9 cellular contexts compared by ENCODE assay signal in the genomic region with DNA sequence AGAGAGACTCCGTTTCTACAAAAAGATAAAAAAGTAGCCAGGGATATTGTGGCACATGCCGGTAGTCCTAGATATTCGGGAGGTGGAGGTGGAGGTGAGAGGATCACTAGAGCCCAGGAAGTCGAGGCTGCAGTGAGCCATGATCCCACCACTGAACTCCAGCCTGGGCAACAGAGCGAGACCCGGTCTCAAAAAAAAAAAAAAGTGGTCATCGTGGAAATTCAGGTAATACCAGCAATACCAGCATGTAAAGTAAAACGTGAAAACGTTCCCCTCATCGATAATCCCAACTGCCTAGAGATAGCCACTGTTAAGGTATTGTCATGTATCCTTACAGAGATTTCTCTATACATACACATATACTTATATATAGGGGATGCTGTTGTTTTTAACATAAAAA. TPM values are rescaled to one million over a fixed set of nuclear protein-coding genes. Genes with fewer than 3 reads are reported as not detected.
DNase-seq lines count a peak whose midpoint lies in the region; ATAC-seq and TF ChIP-seq lines count a peak whose summit lies in the region.
"Had no signal": no experiment of that assay in that cellular context is flagged by ENCODE, and none has a peak within 500 bp of the region (broad histone marks: within the 10 kb centered on the region; RNA-seq: fewer than 3 reads in every experiment).

No MANE protein-coding gene starts in this region.

- no peak overlapping the region for H3K27ac ChIP-seq in RWPE2 (ENCODE audit: poor library complexity, severe bottlenecking)
- H3K27ac ChIP-seq in aorta (ENCODE audit: low read depth in 1 of 2, low read length in 2 of 2), result no peak overlapping the region

- H3K4me1 Mint-ChIP-seq in activated CD4-positive, alpha-beta T cell treated with anti-CD3 and anti-CD28 coated beads, Interleukin-2, amount 10 ng/mL, durations not matched to agents 7 days and 5 days, result peaks cover 22% of the 10 kb centered on the region

- peaks cover 4% of the 10 kb centered on the region; the same call in 1 of the 2 replicates for H3K36me3 ChIP-seq in RWPE2 (ENCODE audit: low read depth)
- H3K36me3 ChIP-seq in skeletal muscle satellite cell (ENCODE audit: insufficient read depth, low read length), result no peaks in the 10 kb centered on the region
- no peaks in the 10 kb centered on the region for H3K36me3 ChIP-seq in aorta (ENCODE audit: control insufficient read depth in 1 of 2, insufficient read depth in 2 of 2, low read length in 1 of 2)

- intact Hi-C loops in aorta (cut with DNase I), result no loop called here

- ATAC-seq in RWPE2 (ENCODE audit: low read depth), result no peak
- ATAC-seq in aorta (ENCODE audit: low FRiP score), result no peak

- no peaks in the 10 kb centered on the region for H3K9me3 ChIP-seq in RWPE2 (ENCODE audit: severe bottlenecking)
- no peaks in the 10 kb centered on the region for H3K9me3 ChIP-seq in skeletal muscle satellite cell (replicated peaks; ENCODE audit: low read length)
- no peaks in the 10 kb centered on the region for H3K9me3 ChIP-seq in aorta (ENCODE audit: control insufficient read depth, low read length)

- peak overlapping the region; percentile 71 for H3K27ac Mint-ChIP-seq in activated CD4-positive, alpha-beta T cell treated with anti-CD3 and anti-CD28 coated beads, Interleukin-2, amount 10 ng/mL, durations not matched to agents 7 days and 5 days

- no peaks in the 10 kb centered on the region for H3K27me3 ChIP-seq in RWPE2 (ENCODE audit: insufficient read depth, poor library complexity, severe bottlenecking)
- no peaks in the 10 kb centered on the region for H3K27me3 ChIP-seq in skeletal muscle satellite cell (ENCODE audit: control insufficient read depth, insufficient read depth, low read length)
- no peaks in the 10 kb centered on the region for H3K27me3 ChIP-seq in aorta (ENCODE audit: control insufficient read depth in 1 of 2, insufficient read depth in 2 of 2, low read length in 1 of 2)

- H3K9ac ChIP-seq in skeletal muscle satellite cell (ENCODE audit: low read depth, low read length), result peak overlapping the region; percentile 91

- H3K4me1 ChIP-seq in RWPE2 (ENCODE audit: insufficient read depth, poor library complexity, severe bottlenecking), result peaks cover 2% of the 10 kb centered on the region
- peaks cover 3% of the 10 kb centered on the region for H3K4me1 ChIP-seq in skeletal muscle satellite cell (ENCODE audit: control insufficient read depth, insufficient read depth, low read length)
- no peaks in the 10 kb centered on the region for H3K4me1 ChIP-seq in aorta (ENCODE audit: control insufficient read depth in 1 of 2, insufficient read depth in 2 of 2, low read length in 2 of 2)

- H3K4me3 ChIP-seq in RWPE2 (ENCODE audit: severe bottlenecking) (peak overlapping the region; percentile 55), fibroblast of pulmonary artery (replicated peaks; ENCODE audit: low read depth, low read length) (peak overlapping the region; percentile 88), skeletal muscle satellite cell (ENCODE audit: low read length) (peak overlapping the region; percentile 92), aorta (ENCODE audit: low read length in 2 of 2) (no peak overlapping the region)

- H3K4me2 ChIP-seq in skeletal muscle satellite cell (ENCODE audit: low read length), result peak overlapping the region; percentile 76

- H3K36me3 Mint-ChIP-seq in activated CD4-positive, alpha-beta T cell treated with anti-CD3 and anti-CD28 coated beads, Interleukin-2, amount 10 ng/mL, durations not matched to agents 7 days and 5 days (ENCODE audit: low read depth), result peaks cover 14% of the 10 kb centered on the region

- no peaks in the 10 kb centered on the region for H3K27me3 Mint-ChIP-seq in activated CD4-positive, alpha-beta T cell treated with anti-CD3 and anti-CD28 coated beads, Interleukin-2, amount 10 ng/mL, durations not matched to agents 7 days and 5 days

- CTCF ChIA-PET in activated CD4-positive, alpha-beta T cell treated with anti-CD3 and anti-CD28 coated beads, Interleukin-2, amount 10 ng/mL, durations not matched to agents 7 days and 5 days (lab: Charles Lee), result interaction anchor here (0.6 to 0.8 kb wide), 3 partner anchors 9 to 131 kb away, joined by 3 to 4 read pairs (median 4); no protein-coding TSS in a partner anchor

- WGBS in aorta, 2 donors, result 73 to 76% methylated on average over 10 of the region's 10 CpGs

- TF ChIP-seq CTCF in RWPE2 (IDR thresholded peaks at IDR 0.05; ENCODE audit: poor library complexity, severe bottlenecking), result no peak
- TF ChIP-seq CTCF in fibroblast of pulmonary artery (IDR thresholded peaks at IDR 0.05; ENCODE audit: low read length, missing control alignments), result no peak

- H3K4me3 Mint-ChIP-seq in activated CD4-positive, alpha-beta T cell treated with anti-CD3 and anti-CD28 coated beads, Interleukin-2, amount 10 ng/mL, durations not matched to agents 7 days and 5 days, result peak overlapping the region; percentile 95

- POLR2A ChIA-PET in activated CD4-positive, alpha-beta T cell treated with anti-CD3 and anti-CD28 coated beads, Interleukin-2, amount 10 ng/mL, durations not matched to agents 7 days and 5 days (lab: Charles Lee), result interaction anchor here (0.6 kb wide), 1 partner anchor 109 kb away, joined by 5 read pairs; no protein-coding TSS in a partner anchor

- no peak for DNase-seq in activated CD4-positive, alpha-beta T cell treated with anti-CD3 and anti-CD28 coated beads, Interleukin-2, amount 10 ng/mL, durations not matched to agents 7 days and 5 days
- DNase-seq in activated CD4-positive, alpha-beta T cell treated with anti-CD3 and anti-CD28 coated beads, Interleukin-2, amount 50 U/mL, for 48 hours, result no peak
- DNase-seq in RWPE2 (ENCODE audit: low spot score) (no peak), fibroblast of pulmonary artery (ENCODE audit: low read depth) (no peak), aorta (no peak), NCI-H2081 (lab: John Stamatoyannopoulos, UW) (no peak), hippocampal formation (lab: John Stamatoyannopoulos, UW) (no peak)
- DNase-seq: T1000 had no signal

- no peaks in the 10 kb centered on the region for H3K9me3 Mint-ChIP-seq in activated CD4-positive, alpha-beta T cell treated with anti-CD3 and anti-CD28 coated beads, Interleukin-2, amount 10 ng/mL, durations not matched to agents 7 days and 5 days

RNA-seq across cellular contexts. Expression of gene MAGT1, which starts 1.5 kb away (rescaled TPM):
- 10 to 100 TPM; 51.4 to 51.7 TPM for total RNA-seq in activated CD4-positive, alpha-beta T cell treated with anti-CD3 and anti-CD28 coated beads, Interleukin-2, amount 10 ng/mL, durations not matched to agents 7 days and 5 days
- total RNA-seq in skeletal muscle satellite cell (2012; rRNA removed), result 72.5 and 77.5 TPM in 2 replicates
- total RNA-seq in aorta, result 10 to 100 TPM; 51.8 to 54.6 TPM
- 10 to 100 TPM; 15.4 to 19.7 TPM for polyA plus RNA-seq in aorta

RNA-seq across cellular contexts. Expression of gene COX7B, which starts 5.6 kb away (rescaled TPM):
- total RNA-seq in activated CD4-positive, alpha-beta T cell treated with anti-CD3 and anti-CD28 coated beads, Interleukin-2, amount 10 ng/mL, durations not matched to agents 7 days and 5 days, result 100 to 1,000 TPM; 244 to 298 TPM
- total RNA-seq in skeletal muscle satellite cell (2012; rRNA removed), result 456 and 473 TPM in 2 replicates
- 100 to 1,000 TPM; 127 to 163 TPM for total RNA-seq in aorta
- 100 to 1,000 TPM; 348 to 784 TPM for polyA plus RNA-seq in aorta

RNA-seq across cellular contexts. Expression of gene ATP7A, which starts 16.8 kb away (rescaled TPM):
- total RNA-seq in activated CD4-positive, alpha-beta T cell treated with anti-CD3 and anti-CD28 coated beads, Interleukin-2, amount 10 ng/mL, durations not matched to agents 7 days and 5 days, result 10 to 100 TPM; 11.9 to 13.3 TPM
- 7.0 and 8.4 TPM in 2 replicates for total RNA-seq in skeletal muscle satellite cell (2012; rRNA removed)
- 10 to 100 TPM; 14.9 to 18.7 TPM for total RNA-seq in aorta
- 1 to 10 TPM in 1 of 2 donors, under 1 TPM in 1; 0.88 to 3.0 TPM for polyA plus RNA-seq in aorta

Comparison
In these comparisons a context has a peak if more than half of its experiments do, and no peak if none do; other contexts are left out.
1. H3K4me3 ChIP-seq: peak in RWPE2 (single experiment), fibroblast of pulmonary artery (single experiment) and skeletal muscle satellite cell (single experiment); none in aorta (0 of 2).